In genomic region chr12:132397152-132397933, GRCh38 we compare ENCODE assay signal across 21 cellular contexts.
A peak's percentile ranks its signal among the peaks of the same experiment; 100 is the strongest.
DNase-seq lines count a peak whose midpoint lies in the region; ATAC-seq and TF ChIP-seq lines count a peak whose summit lies in the region.
"Had no signal": no experiment of that assay in that cellular context is flagged by ENCODE, and none has a peak within 500 bp of the region (broad histone marks: within the 10 kb centered on the region; RNA-seq: fewer than 3 reads in every experiment).

No MANE protein-coding gene starts in this region.

- no peaks in the 10 kb centered on the region for H3K4me1 ChIP-seq in parathyroid adenoma
- no peaks in the 10 kb centered on the region for H3K4me1 ChIP-seq in mesenchymal stem cell (ENCODE audit: control insufficient read depth, insufficient read depth, low read depth, low read length)
- H3K4me1 ChIP-seq in hepatocyte (ENCODE audit: insufficient read depth) = peaks cover 10% of the 10 kb centered on the region
- H3K4me1 ChIP-seq: esophagus squamous epithelium, gastrocnemius medialis, HAP-1 had no signal

- no peaks in the 10 kb centered on the region for H3K79me1 ChIP-seq in mesenchymal stem cell (replicated peaks; ENCODE audit: low read length, poor library complexity, severe bottlenecking)

- H2BK15ac ChIP-seq in mesenchymal stem cell (ENCODE audit: low read depth, poor library complexity, severe bottlenecking) = no peak overlapping the region

- 75% methylated on average over 39 of the region's 39 CpGs for WGBS in mesenchymal stem cell
- 49% methylated on average over 26 of the region's 39 CpGs for WGBS in hepatocyte (ENCODE audit: low lambda C conversion rate, missing lambda C conversion rate)

- H3K9ac ChIP-seq in parathyroid adenoma (no peak overlapping the region), mesenchymal stem cell (ENCODE audit: low read length) (no peak overlapping the region)

- H3K4ac ChIP-seq in mesenchymal stem cell (ENCODE audit: low read depth in 1 of 2, low read length in 2 of 2) = no peak overlapping the region

- no peak overlapping the region for H4K91ac ChIP-seq in mesenchymal stem cell (ENCODE audit: low read length)

- H3K14ac ChIP-seq in mesenchymal stem cell (ENCODE audit: low read length in 2 of 2) = no peak overlapping the region

- no peak overlapping the region for H3K18ac ChIP-seq in mesenchymal stem cell (ENCODE audit: low read depth in 1 of 2, low read length in 2 of 2)

- no peaks in the 10 kb centered on the region for H4K20me1 ChIP-seq in hepatocyte (ENCODE audit: insufficient read depth, poor library complexity, severe bottlenecking)

- H3K36me3 ChIP-seq in parathyroid adenoma (ENCODE audit: control insufficient read depth, insufficient read depth, low read length) (no peaks in the 10 kb centered on the region), mesenchymal stem cell (ENCODE audit: control insufficient read depth in 1 of 2, insufficient read depth in 2 of 2, low read depth in 1 of 2, low read length in 2 of 2) (no peaks in the 10 kb centered on the region), hepatocyte (replicated peaks; ENCODE audit: insufficient read depth, low read depth) (no peaks in the 10 kb centered on the region)
- H3K36me3 ChIP-seq: cardiac muscle cell, esophagus squamous epithelium, gastrocnemius medialis, HAP-1 had no signal

- peak; percentile 28 for DNase-seq in NCI-H2171 treated with DMSO at 0.1 percent for 48 hours (lab: John Stamatoyannopoulos, UW)
- no peak for DNase-seq in NCI-H2171 (lab: John Stamatoyannopoulos, UW)
- DNase-seq in DMS53 (lab: John Stamatoyannopoulos, UW) = peak; percentile 84
- DNase-seq in NCI-H748 treated with DMSO at 0.1 percent for 48 hours (lab: John Stamatoyannopoulos, UW) = peak; percentile 56
- no peak for DNase-seq in mesenchymal stem cell
- DNase-seq in hepatocyte (ENCODE audit: low spot score) = no peak
- DNase-seq: activated CD4-positive, alpha-beta T cell treated with anti-CD3 and anti-CD28 coated beads, Interleukin-2, amount 10 ng/mL, durations not matched to agents 7 days and 5 days; activated CD8-positive, alpha-beta memory T cell treated with anti-CD3 and anti-CD28 coated beads, Interleukin-2, amount 10 ng/mL, durations not matched to agents 7 days and 5 days; activated T-cell treated with anti-CD3 and anti-CD28 coated beads, Interleukin-2, amount 50 U/mL, for 72 hours; esophagus squamous epithelium; gastrocnemius medialis; islet precursor cell; NCI-H774; trophoblast cell had no signal

- H3K27me3 ChIP-seq in parathyroid adenoma (ENCODE audit: control insufficient read depth, insufficient read depth, low read length) (peaks cover 6% of the 10 kb centered on the region), mesenchymal stem cell (ENCODE audit: control insufficient read depth in 1 of 2, insufficient read depth in 1 of 2, low read length in 2 of 2) (peaks cover 0 to 57% of the 10 kb centered on the region in 2 experiments), hepatocyte (peaks cover 39% of the 10 kb centered on the region)

- H2AK5ac ChIP-seq in mesenchymal stem cell (ENCODE audit: low read length, severe bottlenecking) = no peak overlapping the region

- no peak overlapping the region for H3K4me3 ChIP-seq in parathyroid adenoma (ENCODE audit: low read depth, low read length)
- no peak overlapping the region for H3K4me3 ChIP-seq in mesenchymal stem cell (ENCODE audit: insufficient read depth in 1 of 2, low read depth in 1 of 2, low read length in 2 of 2)
- H3K4me3 ChIP-seq in hepatocyte = no peak overlapping the region
- H3K4me3 ChIP-seq: cardiac muscle cell, esophagus squamous epithelium, gastrocnemius medialis, HAP-1, lung had no signal

- H3K23ac ChIP-seq in mesenchymal stem cell (ENCODE audit: low read length in 2 of 2) = no peak overlapping the region

- H4K8ac ChIP-seq in mesenchymal stem cell (ENCODE audit: low read length) = no peak overlapping the region

- no peak overlapping the region for H3K4me2 ChIP-seq in parathyroid adenoma (ENCODE audit: low read length)
- H3K4me2 ChIP-seq in mesenchymal stem cell (ENCODE audit: low read length, poor library complexity, severe bottlenecking) = no peak overlapping the region
- H3K4me2 ChIP-seq in hepatocyte = no peak overlapping the region

- no peaks in the 10 kb centered on the region for H3K9me3 ChIP-seq in parathyroid adenoma (ENCODE audit: control insufficient read depth, low read length)
- no peaks in the 10 kb centered on the region for H3K9me3 ChIP-seq in mesenchymal stem cell (ENCODE audit: control insufficient read depth, low read length)
- no peaks in the 10 kb centered on the region for H3K9me3 ChIP-seq in hepatocyte (ENCODE audit: low read depth)
- H3K9me3 ChIP-seq: esophagus squamous epithelium, gastrocnemius medialis, HAP-1 had no signal

- H3K27ac ChIP-seq in parathyroid adenoma (no peak overlapping the region), mesenchymal stem cell (ENCODE audit: low read length, poor library complexity, severe bottlenecking) (no peak overlapping the region), hepatocyte (no peak overlapping the region)
- H3K27ac ChIP-seq: cardiac muscle cell, esophagus squamous epithelium, gastrocnemius medialis, HL-60 had no signal

- H2BK12ac ChIP-seq in mesenchymal stem cell (ENCODE audit: low read length in 2 of 2) = no peak overlapping the region

- no peak for ATAC-seq in GM18870 (IDR thresholded peaks at IDR 0.05; ENCODE audit: unreplicated experiment)
- ATAC-seq: activated CD8-positive, alpha-beta memory T cell treated with anti-CD3 and anti-CD28 coated beads, Interleukin-2, amount 10 ng/mL, durations not matched to agents 7 days and 5 days; activated T-cell treated with anti-CD3 and anti-CD28 coated beads, Interleukin-2, amount 50 U/mL, for 72 hours; gastrocnemius medialis; SK-N-SH treated with all-trans-retinoic acid at 6 μM for 48 hours had no signal

- H3K9me2 ChIP-seq in hepatocyte (replicated peaks; ENCODE audit: insufficient read depth) = no peaks in the 10 kb centered on the region

- peak overlapping the region; percentile 9 for H2AFZ ChIP-seq in parathyroid adenoma
- H2AFZ ChIP-seq in mesenchymal stem cell (ENCODE audit: low read depth, low read length) = no peak overlapping the region
- H2AFZ ChIP-seq in hepatocyte = no peak overlapping the region

- no peak overlapping the region for H2BK120ac ChIP-seq in mesenchymal stem cell (ENCODE audit: low read depth, low read length)

- no peaks in the 10 kb centered on the region for H3K79me2 ChIP-seq in parathyroid adenoma
- H3K79me2 ChIP-seq in hepatocyte = no peaks in the 10 kb centered on the region

- H2BK5ac ChIP-seq in mesenchymal stem cell (ENCODE audit: low read depth, low read length, poor library complexity, severe bottlenecking) = no peak overlapping the region

- TF ChIP-seq CTCF in parathyroid adenoma (IDR thresholded peaks at IDR 0.05) (no peak), hepatocyte (IDR thresholded peaks at IDR 0.05; ENCODE audit: poor library complexity) (no peak)

Comparison
In these comparisons a context has a peak if more than half of its experiments do, and no peak if none do; other contexts are left out.
1. DNase-seq: peak in NCI-H2171 treated with DMSO at 0.1 percent for 48 hours (single experiment), DMS53 (single experiment) and NCI-H748 treated with DMSO at 0.1 percent for 48 hours (single experiment); none in NCI-H2171 (single experiment), mesenchymal stem cell (single experiment) and hepatocyte (single experiment).